10 cellular contexts compared by ENCODE assay signal in genomic region chr11:108237058-108237481, GRCh38. TPM values are rescaled to one million over a fixed set of nuclear protein-coding genes. Genes with fewer than 3 reads are reported as not detected.
DNase-seq lines count a peak whose midpoint lies in the region; ATAC-seq, FAIRE-seq and TF ChIP-seq lines count a peak whose summit lies in the region.
"Had no signal": no experiment of that assay in that cellular context is flagged by ENCODE, and none has a peak within 500 bp of the region (broad histone marks: within the 10 kb centered on the region; RNA-seq: fewer than 3 reads in every experiment).

No MANE protein-coding gene starts in this region.

- no peaks in the 10 kb centered on the region for H4K20me1 ChIP-seq in DND-41 (ENCODE audit: insufficient read depth, low read length)
- no peaks in the 10 kb centered on the region for H4K20me1 ChIP-seq in GM12878 (ENCODE audit: control insufficient read depth, insufficient read depth)
- no peaks in the 10 kb centered on the region for H4K20me1 ChIP-seq in PC-3 (ENCODE audit: low read length)

- CTCF ChIA-PET in GM12878 (lab: Yijun Ruan, JAX) (interaction anchor here (0.6 to 3.8 kb wide), 11 partner anchors 9 to 717 kb away, joined by 3 to 33 read pairs (median 5); partner anchors contain the start of genes ATM, CUL5 and NPAT), PC-3 (lab: Charles Lee) (no interaction called here)

- H3K9me3 Mint-ChIP-seq in chondrocyte (ENCODE audit: low read depth): no peaks in the 10 kb centered on the region
- H3K9me3 Mint-ChIP-seq: neural crest cell had no signal

- no peaks in the 10 kb centered on the region for H3K4me1 Mint-ChIP-seq in chondrocyte (ENCODE audit: low read depth)
- H3K4me1 Mint-ChIP-seq: neural crest cell had no signal

- no peak overlapping the region for H3K4me3 Mint-ChIP-seq in chondrocyte (ENCODE audit: unreplicated experiment)
- H3K4me3 Mint-ChIP-seq: neural crest cell had no signal

- ATAC-seq in DND-41 (ENCODE audit: insufficient read depth, low read depth) (peak; percentile 53), GM21390 (IDR thresholded peaks at IDR 0.05; ENCODE audit: unreplicated experiment) (peak; percentile 34), HG03378 (IDR thresholded peaks at IDR 0.05; ENCODE audit: unreplicated experiment) (peak; percentile 60), GM12878 (peak; percentile 74), PC-3 (no peak)

- no peaks in the 10 kb centered on the region for H3K9me2 ChIP-seq in PC-3 (replicated peaks; ENCODE audit: low read length)

- intact Hi-C loops in GM12878 (cut with micrococcal nuclease; ENCODE audit: unreplicated experiment): loop anchor here (5.0 kb wide), 1 partner anchor 425 kb away; no protein-coding TSS in a partner anchor
- intact Hi-C loops in PC-3 (cut with micrococcal nuclease): no loop called here

- H3K4me1 ChIP-seq in DND-41 (ENCODE audit: insufficient read depth, low read length) (peaks cover 67% of the 10 kb centered on the region), GM12878 (ENCODE audit: control insufficient read depth, insufficient read depth, low read length) (peaks cover 20% of the 10 kb centered on the region), PC-3 (ENCODE audit: insufficient read depth, low read length) (no peaks in the 10 kb centered on the region)

- H3K4me2 ChIP-seq in DND-41 (ENCODE audit: insufficient read depth, low read length) (peak overlapping the region; percentile 55), GM12878 (ENCODE audit: control insufficient read depth, insufficient read depth) (peak overlapping the region; percentile 72), PC-3 (ENCODE audit: low read length) (no peak overlapping the region)

- DNase-seq in DND-41 (peak; percentile 39), GM12878 (ENCODE audit: low read depth, low spot score) (no peak), PC-3 (no peak), chondrocyte (ENCODE audit: low spot score) (no peak), DMS79 (lab: John Stamatoyannopoulos, UW) (no peak)
- DNase-seq in stimulated activated CD4-positive, alpha-beta T cell treated with anti-CD3 and anti-CD28 coated beads, Interleukin-12 subunit alpha, Interleukin-12 subunit beta, amount 100 ng/mL, for 4 hours: no peak
- DNase-seq: DMS79 treated with DMSO at 0.1 percent for 48 hours had no signal

- no peaks in the 10 kb centered on the region for H3K27me3 Mint-ChIP-seq in chondrocyte (ENCODE audit: low read depth)

- TF ChIP-seq EP300 in GM12878 (IDR thresholded peaks at IDR 0.05; ENCODE audit: borderline replicate concordance in 1 of 2, control insufficient read depth in 1 of 2, low read depth in 2 of 2, low read length in 2 of 2): no peak

- H3K27me3 ChIP-seq in DND-41 (ENCODE audit: insufficient read depth, low read length, poor library complexity) (no peaks in the 10 kb centered on the region), GM12878 (replicated peaks in 1 of 2; ENCODE audit: control insufficient read depth in 2 of 2, insufficient read depth in 2 of 2, low read length in 1 of 2) (no peaks in the 10 kb centered on the region), PC-3 (ENCODE audit: low read length) (no peaks in the 10 kb centered on the region)

- no peaks in the 10 kb centered on the region for H3F3A ChIP-seq in PC-3 (ENCODE audit: low read length, unreplicated experiment)

- peaks cover 52% of the 10 kb centered on the region for H3K36me3 ChIP-seq in DND-41 (ENCODE audit: insufficient read depth, low read length)
- peaks cover 0 to 16% of the 10 kb centered on the region in 2 experiments; a peak in 2 of 4 replicates for H3K36me3 ChIP-seq in GM12878 (ENCODE audit: control insufficient read depth in 2 of 2, insufficient read depth in 2 of 2, low read length in 1 of 2)
- H3K36me3 ChIP-seq in PC-3 (ENCODE audit: low read depth, low read length): peaks cover 32% of the 10 kb centered on the region

- WGBS in GM12878 (ENCODE audit: insufficient coverage, insufficient replicate concordance, low lambda C conversion rate, missing lambda C conversion rate): 0% methylated on average over 1 of the region's 1 CpG

- BruUV-seq in GM12878 (replicated peaks; lab: Mats Ljungman, UMichigan): no TSS peak
- BruUV-seq in PC-3 (replicated peaks; lab: Mats Ljungman, UMichigan): no TSS peak

- peaks cover 23% of the 10 kb centered on the region for H3K36me3 Mint-ChIP-seq in chondrocyte (ENCODE audit: low read depth)

- TF ChIP-seq CTCF in DND-41 (IDR thresholded peaks at IDR 0.05; ENCODE audit: borderline replicate concordance, extremely low read depth, low read length, poor library complexity, severe bottlenecking) (no peak), GM12878 (IDR thresholded peaks at IDR 0.05 in 2 of 3, conservative IDR thresholded peaks at IDR 0.05 in 1 of 3; ENCODE audit: control insufficient read depth in 2 of 3, extremely low read depth in 1 of 3, insufficient read depth in 1 of 3, low read depth in 3 of 3, low read length in 3 of 3) (no peak), PC-3 (conservative IDR thresholded peaks at IDR 0.05; ENCODE audit: low read depth, low read length) (no peak), chondrocyte (IDR thresholded peaks at IDR 0.05) (no peak)

- no peak for FAIRE-seq in GM12878 (lab: Jason Lieb, UNC)

- H3K79me2 ChIP-seq in DND-41 (ENCODE audit: insufficient read depth, low read length) (peaks cover 31% of the 10 kb centered on the region), GM12878 (ENCODE audit: control insufficient read depth, insufficient read depth, low read length) (no peaks in the 10 kb centered on the region), PC-3 (ENCODE audit: low read length) (no peaks in the 10 kb centered on the region)

- RAD21 ChIA-PET in GM12878 (lab: Charles Lee; ENCODE audit: unreplicated experiment): interaction anchor here (0.7 to 5.0 kb wide), 13 partner anchors 8 to 428 kb away, joined by 3 to 82 read pairs (median 3); partner anchors contain the start of genes ATM, DDX10 and NPAT

- POLR2A ChIA-PET in GM12878 (lab: Charles Lee): interaction anchor here (0.6 to 4.2 kb wide), 9 partner anchors 9 to 231 kb away, joined by 3 to 43 read pairs (median 4); partner anchors contain the start of genes ATM and NPAT
- POLR2A ChIA-PET in PC-3 (lab: Charles Lee; ENCODE audit: unreplicated experiment): interaction anchor here (0.6 kb wide), 1 partner anchor 1039 kb away, joined by 4 read pairs; no protein-coding TSS in a partner anchor

- H3K27ac Mint-ChIP-seq in chondrocyte (ENCODE audit: unreplicated experiment): no peak overlapping the region

- SMC1A ChIA-PET in GM12878 (lab: Charles Lee; ENCODE audit: uncharacterized antibody, unreplicated experiment): interaction anchor here (0.6 to 6.9 kb wide), 17 partner anchors 8 to 426 kb away, joined by 3 to 112 read pairs (median 3); partner anchors contain the start of genes ATM, CUL5 and NPAT

- peak overlapping the region; percentile 94 for H3K27ac ChIP-seq in DND-41 (ENCODE audit: low read length)
- H3K27ac ChIP-seq in GM12878 (ENCODE audit: control insufficient read depth, insufficient read depth): peak overlapping the region; percentile 84
- H3K27ac ChIP-seq in PC-3 (ENCODE audit: low read length): no peak overlapping the region

- H3K4me3 ChIP-seq in DND-41 (ENCODE audit: low read depth in 1 of 2, low read length in 2 of 2) (peak overlapping the region in 1 of 2 experiments; percentile 30; a peak in 2 of 4 replicates), GM12878 (no peak overlapping the region), PC-3 (ENCODE audit: low read length) (no peak overlapping the region)

- H3K9me3 ChIP-seq in DND-41 (ENCODE audit: insufficient read depth, low read length, severe bottlenecking) (no peaks in the 10 kb centered on the region), GM12878 (replicated peaks; ENCODE audit: control insufficient read depth, insufficient read depth, low read length) (no peaks in the 10 kb centered on the region), PC-3 (ENCODE audit: low read length) (0 out of 2 replicates have a peak, but pooled peaks cover 6% of the 10 kb centered on the region)

- TF ChIP-seq POLR2A in GM12878 (IDR thresholded peaks at IDR 0.05; ENCODE audit: low read depth, low read length): no peak

- TF ChIP-seq RAD21 in GM12878 (IDR thresholded peaks at IDR 0.05; ENCODE audit: insufficient read depth, low read depth, low read length): no peak

- in situ Hi-C loops in GM12878 (cut with MboI): no loop called here

- H2AFZ ChIP-seq in DND-41 (ENCODE audit: low read depth, low read length) (no peak overlapping the region), GM12878 (ENCODE audit: control insufficient read depth, low read depth, low read length) (peak overlapping the region; percentile 41), PC-3 (ENCODE audit: low read length) (no peak overlapping the region)

- H3K9ac ChIP-seq in DND-41 (ENCODE audit: low read depth, low read length) (peak overlapping the region; percentile 49), GM12878 (ENCODE audit: control insufficient read depth, insufficient read depth, low read length) (peak overlapping the region; percentile 42; the same call in 1 of the 2 replicates), PC-3 (ENCODE audit: low read length) (no peak overlapping the region)

RNA-seq across cellular contexts. Expression of gene ATM, which starts 14.2 kb away (rescaled TPM):
- 988 and 998 TPM in 2 replicates for total RNA-seq in GM12878 (2013; cell fraction: nucleolus; rRNA removed)
- total RNA-seq in GM12878 (2014; rRNA removed): 56.1 and 57.5 TPM in 2 replicates
- 84.6 and 91.5 TPM in 2 replicates for total RNA-seq in GM12878 (2014; rRNA removed; fragmentation: Illumina TruSeq; extraction: Trizol)
- 53.7 and 58.4 TPM in 2 replicates for total RNA-seq in GM12878 (2021)
- 40.3 TPM for polyA plus RNA-seq in GM12878 (2011; ENCODE audit: low read depth)
- 90.7 and 168 TPM in 2 replicates for polyA plus RNA-seq in GM12878 (2011; rRNA removed)
- 27.5 and 35.1 TPM in 2 replicates for polyA plus RNA-seq in GM12878 (2011; cell fraction: cytosol; rRNA removed)
- polyA plus RNA-seq in GM12878 (2011; cell fraction: nucleus; rRNA removed): 123 and 184 TPM in 2 replicates
- polyA plus RNA-seq in GM12878 (2012): 60.6 and 61.4 TPM in 2 replicates
- 45.0 and 70.6 TPM in 2 replicates for polyA plus RNA-seq in GM12878 (2014; fragmentation: Illumina TruSeq; extraction: Trizol)
- 10 to 100 TPM; 10.0 to 10.5 TPM for polyA plus RNA-seq in GM12878 (2014; fragmentation: Nextera tagmentation; extraction: Ambion mirVana)
- polyA plus RNA-seq in GM12878 (2014; rRNA removed): 26.8 and 35.5 TPM in 2 replicates
- polyA plus RNA-seq in GM12878 (2016; fragmentation: Nextera tagmentation; extraction: Ambion mirVana): 10 to 100 TPM; 14.6 to 19.5 TPM
- polyA minus RNA-seq in GM12878 (2011; rRNA and poly(A)+ RNA removed): 120 and 136 TPM in 2 replicates
- polyA minus RNA-seq in GM12878 (2011; cell fraction: cytosol; rRNA and poly(A)+ RNA removed): 40.5 and 55.9 TPM in 2 replicates
- polyA minus RNA-seq in GM12878 (2011; cell fraction: nucleus; rRNA and poly(A)+ RNA removed): 184 and 361 TPM in 2 replicates
- total RNA-seq in PC-3 (2014; rRNA removed): 40.2 and 55.3 TPM in 2 replicates
- total RNA-seq in chondrocyte: 57.0 to 89.5 TPM (median 59.5 TPM) in 3 replicates

RNA-seq across cellular contexts. Expression of gene NPAT, which starts 14.6 kb away (rescaled TPM):
- 104 and 106 TPM in 2 replicates for total RNA-seq in GM12878 (2013; cell fraction: nucleolus; rRNA removed)
- total RNA-seq in GM12878 (2014; rRNA removed): 17.9 and 19.9 TPM in 2 replicates
- 31.6 and 32.8 TPM in 2 replicates for total RNA-seq in GM12878 (2014; rRNA removed; fragmentation: Illumina TruSeq; extraction: Trizol)
- 21.1 and 22.7 TPM in 2 replicates for total RNA-seq in GM12878 (2021)
- 3.7 TPM for polyA plus RNA-seq in GM12878 (2011; ENCODE audit: low read depth)
- 19.4 and 27.1 TPM in 2 replicates for polyA plus RNA-seq in GM12878 (2011; rRNA removed)
- polyA plus RNA-seq in GM12878 (2011; cell fraction: cytosol; rRNA removed): 8.4 and 8.9 TPM in 2 replicates
- polyA plus RNA-seq in GM12878 (2011; cell fraction: nucleus; rRNA removed): 14.0 and 16.3 TPM in 2 replicates
- polyA plus RNA-seq in GM12878 (2012): 6.6 and 11.2 TPM in 2 replicates
- 22.7 and 26.4 TPM in 2 replicates for polyA plus RNA-seq in GM12878 (2014; fragmentation: Illumina TruSeq; extraction: Trizol)
- polyA plus RNA-seq in GM12878 (2014; fragmentation: Nextera tagmentation; extraction: Ambion mirVana): 1 to 10 TPM; 7.5 to 9.8 TPM
- 13.5 and 15.7 TPM in 2 replicates for polyA plus RNA-seq in GM12878 (2014; rRNA removed)
- polyA plus RNA-seq in GM12878 (2016; fragmentation: Nextera tagmentation; extraction: Ambion mirVana): 10 to 100 TPM; 20.9 to 23.7 TPM
- polyA minus RNA-seq in GM12878 (2011; rRNA and poly(A)+ RNA removed): 34.6 and 50.3 TPM in 2 replicates
- 11.4 and 12.4 TPM in 2 replicates for polyA minus RNA-seq in GM12878 (2011; cell fraction: cytosol; rRNA and poly(A)+ RNA removed)
- polyA minus RNA-seq in GM12878 (2011; cell fraction: nucleus; rRNA and poly(A)+ RNA removed): 22.7 and 27.8 TPM in 2 replicates
- 15.6 and 19.6 TPM in 2 replicates for total RNA-seq in PC-3 (2014; rRNA removed)
- 9.7 to 15.3 TPM (median 9.8 TPM) in 3 replicates for total RNA-seq in chondrocyte
